In the genomic region with DNA sequence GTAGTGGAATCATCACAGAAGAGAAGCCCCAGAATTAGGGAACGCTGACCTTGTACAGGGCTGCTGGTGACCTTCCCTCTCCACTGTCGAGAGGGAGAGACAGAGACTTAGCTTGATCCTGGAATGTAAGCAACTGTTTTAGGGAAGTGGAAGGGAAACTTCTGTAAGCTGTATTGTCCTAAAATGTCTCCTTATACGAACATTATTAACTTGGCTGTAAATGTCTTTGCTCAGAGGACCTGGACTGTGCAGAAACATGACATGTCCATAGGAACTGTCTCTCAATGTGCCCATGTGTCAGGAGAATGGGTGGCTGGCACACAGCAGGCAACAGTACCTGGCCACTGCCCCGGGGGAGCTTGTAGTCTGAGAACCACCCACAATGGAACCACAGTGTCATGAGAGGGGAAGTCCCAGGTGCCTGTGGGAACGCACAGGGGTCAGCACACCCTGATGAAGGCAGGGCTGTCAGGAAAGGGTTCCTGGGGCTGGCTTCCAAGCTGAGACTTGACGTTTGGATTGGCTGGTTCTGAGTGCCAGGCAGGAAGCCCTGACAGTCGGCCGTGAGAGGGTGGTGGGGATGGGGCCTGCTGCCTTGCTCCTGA, we compare ENCODE assay signal across 9 cellular contexts. TPM values are rescaled to one million over a fixed set of nuclear protein-coding genes. Genes with fewer than 3 reads are reported as not detected.
DNase-seq lines count a peak whose midpoint lies in the region; ATAC-seq and TF ChIP-seq lines count a peak whose summit lies in the region.
"Had no signal": no experiment of that assay in that cellular context is flagged by ENCODE, and none has a peak within 500 bp of the region (broad histone marks: within the 10 kb centered on the region; RNA-seq: fewer than 3 reads in every experiment).

No MANE protein-coding gene starts in this region.

- H3K9me3 ChIP-seq in AG04450 (ENCODE audit: control insufficient read depth, insufficient read depth, low read length) (no peaks in the 10 kb centered on the region), ascending aorta (no peaks in the 10 kb centered on the region)

- peak overlapping the region; percentile 58 for H3K27ac ChIP-seq in AG04450 (ENCODE audit: low read depth, low read length)
- H3K27ac ChIP-seq in ascending aorta, result peak overlapping the region; percentile 82 to 91

- POLR2A ChIA-PET in AG04450 (lab: Yijun Ruan, JAX), result no interaction called here

- no peaks in the 10 kb centered on the region for H3K27me3 ChIP-seq in AG04450 (ENCODE audit: control insufficient read depth, insufficient read depth, low read length)
- H3K27me3 ChIP-seq in ascending aorta, result no peaks in the 10 kb centered on the region

- no peak for TF ChIP-seq CTCF in AG04450 (IDR thresholded peaks at IDR 0.05; ENCODE audit: low read depth, low read length)
- no peak for TF ChIP-seq CTCF in ascending aorta (IDR thresholded peaks at IDR 0.05)

- H3K4me3 ChIP-seq in AG04450 (ENCODE audit: low read depth, low read length) (no peak overlapping the region), ascending aorta (no peak overlapping the region)

- no peak for DNase-seq in AG04450 (ENCODE audit: low read depth, low spot score)
- no peak for DNase-seq in ascending aorta (ENCODE audit: low spot score in 2 of 2)
- DNase-seq in NCI-H1092 treated with DMSO at 0.1 percent for 48 hours (lab: John Stamatoyannopoulos, UW), result no peak
- no peak for DNase-seq in DMS153 (lab: John Stamatoyannopoulos, UW)
- DNase-seq in glomerular visceral epithelial cell (ENCODE audit: extremely low spot score), result no peak
- DNase-seq in cerebellar nuclear complex (lab: John Stamatoyannopoulos, UW), result no peak
- DNase-seq: NCI-H1092 had no signal

- H3K4me1 ChIP-seq in ascending aorta, result peaks cover 7 to 26% of the 10 kb centered on the region in 2 donors

- intact Hi-C loops in ascending aorta (cut with DNase I), result no loop called here

- CTCF ChIA-PET in AG04450 (lab: Charles Lee), result interaction anchor here (1.2 to 1.4 kb wide), 2 partner anchors 137 to 274 kb away, joined by 3 read pairs; no protein-coding TSS in a partner anchor

- H3K36me3 ChIP-seq in ascending aorta, result no peaks in the 10 kb centered on the region

- ATAC-seq in GM18909 (IDR thresholded peaks at IDR 0.05; ENCODE audit: poor library complexity, unreplicated experiment) (peak; percentile 96), HG03025 (IDR thresholded peaks at IDR 0.05; ENCODE audit: low FRiP score, unreplicated experiment) (peak; percentile 77)

RNA-seq across cellular contexts. Expression of a gene that starts 34.0 kb away (rescaled TPM):
- 117 and 179 TPM in 2 replicates for polyA plus RNA-seq in AG04450 (2011; rRNA removed)
- polyA minus RNA-seq in AG04450 (2011; rRNA and poly(A)+ RNA removed), result 168 and 222 TPM in 2 replicates
- total RNA-seq in ascending aorta, result 117 TPM
